Comparison of ENCODE assay signal across 10 cellular contexts in the genomic region with DNA sequence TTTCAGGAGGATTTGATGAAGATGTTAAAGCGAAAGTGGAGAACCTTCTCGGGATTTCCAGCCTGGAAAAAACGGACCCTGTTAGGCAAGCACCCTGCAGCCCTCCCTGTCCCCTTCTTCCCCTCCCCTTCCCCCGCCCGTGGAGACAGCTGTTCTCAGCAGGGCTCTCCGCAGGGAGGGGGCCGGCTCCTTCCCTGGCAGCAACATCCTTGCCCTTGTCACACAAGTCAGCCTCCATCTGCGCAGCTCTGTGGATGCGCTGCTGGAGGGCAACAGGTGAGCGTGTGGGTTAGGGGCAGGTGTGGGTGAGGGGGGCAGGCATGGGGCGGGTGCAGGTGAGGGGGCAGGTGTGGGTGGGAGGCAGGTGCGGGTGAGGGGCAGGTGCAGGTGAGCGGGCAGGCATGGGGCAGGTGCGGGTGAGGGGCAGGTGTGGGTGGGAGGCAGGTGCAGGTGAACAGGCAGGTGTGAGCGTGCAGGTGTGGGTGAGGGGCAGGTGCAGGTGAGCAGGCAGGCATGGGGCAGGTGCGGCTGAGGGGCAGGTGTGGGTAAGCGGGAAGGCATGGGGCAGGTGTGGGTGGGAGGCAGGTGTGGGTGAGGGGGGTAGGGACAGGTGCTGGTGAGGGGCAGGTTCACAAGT. TPM values are rescaled to one million over a fixed set of nuclear protein-coding genes. Genes with fewer than 3 reads are reported as not detected.
DNase-seq lines count a peak whose midpoint lies in the region; ATAC-seq and TF ChIP-seq lines count a peak whose summit lies in the region.
"Had no signal": no experiment of that assay in that cellular context is flagged by ENCODE, and none has a peak within 500 bp of the region (broad histone marks: within the 10 kb centered on the region; RNA-seq: fewer than 3 reads in every experiment).

No MANE protein-coding gene starts in this region.

- H3K9me3 Mint-ChIP-seq in activated naive CD4-positive, alpha-beta T cell treated with anti-CD3 and anti-CD28 coated beads for 36 hours = no peaks in the 10 kb centered on the region
- H3K9me3 Mint-ChIP-seq in activated naive CD4-positive, alpha-beta T cell treated with anti-CD3 and anti-CD28 coated beads, Interleukin-2, amount 50 U/mL, for 72 hours = no peaks in the 10 kb centered on the region
- H3K9me3 Mint-ChIP-seq: CD4-positive, alpha-beta memory T cell had no signal

- 69% methylated on average over 16 of the region's 17 CpGs; no CpG with 5 or more reads in 1 of the 2 donors for WGBS in transverse colon (ENCODE audit: low coverage in 1 of 2), 2 donors

- intact Hi-C loops in activated naive CD4-positive, alpha-beta T cell treated with anti-CD3 and anti-CD28 coated beads for 36 hours (cut with micrococcal nuclease) = no loop called here
- intact Hi-C loops in transverse colon (cut with DNase I; ENCODE audit: low total_unique reads) = no loop called here

- H3K27me3 Mint-ChIP-seq in activated naive CD4-positive, alpha-beta T cell treated with anti-CD3 and anti-CD28 coated beads for 36 hours (ENCODE audit: low read depth) = no peaks in the 10 kb centered on the region
- H3K27me3 Mint-ChIP-seq: CD4-positive, alpha-beta memory T cell had no signal

- no peaks in the 10 kb centered on the region for H3K36me3 ChIP-seq in transverse colon

- peak overlapping the region; percentile 3 to 31 (median 12) for H3K27ac ChIP-seq in transverse colon

- TF ChIP-seq CTCF in transverse colon (IDR thresholded peaks at IDR 0.05) = no peak

- in situ Hi-C loops in transverse colon (cut with MboI; ENCODE audit: low pct_ligation_motif_present in 1 of 4, low pct_unique_long_range_greater_than_20kb in 1 of 4, low sequenced_read_pairs in 3 of 4) = no loop called here
- in situ Hi-C loops in KBM-7 (cut with MboI; ENCODE audit: low pct_unique_long_range_greater_than_20kb, low sequenced_read_pairs) = no loop called here

- no peaks in the 10 kb centered on the region for H3K27me3 ChIP-seq in transverse colon

- DNase-seq in activated naive CD4-positive, alpha-beta T cell treated with anti-CD3 and anti-CD28 coated beads for 36 hours = no peak
- no peak for DNase-seq in activated naive CD4-positive, alpha-beta T cell treated with anti-CD3 and anti-CD28 coated beads, Interleukin-2, amount 50 U/mL, for 72 hours (ENCODE audit: low spot score in 2 of 2)
- peak; percentile 82 for DNase-seq in NCI-H69 (lab: John Stamatoyannopoulos, UW)
- DNase-seq in iPS-NIHi11 (ENCODE audit: low spot score) = peak; percentile 52
- DNase-seq in transverse colon = no peak
- DNase-seq in HT-29 (ENCODE audit: low spot score) = no peak
- DNase-seq in KBM-7 = no peak
- DNase-seq: activated effector memory CD4-positive, alpha-beta T cell treated with anti-CD3 and anti-CD28 coated beads, Interleukin-2, amount 50 U/mL, for 16 hours had no signal

- peaks cover 13% of the 10 kb centered on the region for H3K36me3 Mint-ChIP-seq in activated naive CD4-positive, alpha-beta T cell treated with anti-CD3 and anti-CD28 coated beads for 36 hours (ENCODE audit: low read depth)
- H3K36me3 Mint-ChIP-seq in activated naive CD4-positive, alpha-beta T cell treated with anti-CD3 and anti-CD28 coated beads, Interleukin-2, amount 50 U/mL, for 72 hours = peaks cover 0 to 3% of the 10 kb centered on the region in 2 donors

- H3K27ac Mint-ChIP-seq in activated naive CD4-positive, alpha-beta T cell treated with anti-CD3 and anti-CD28 coated beads for 36 hours = peak overlapping the region; percentile 41
- H3K27ac Mint-ChIP-seq in activated naive CD4-positive, alpha-beta T cell treated with anti-CD3 and anti-CD28 coated beads, Interleukin-2, amount 50 U/mL, for 72 hours = no peak overlapping the region

- H3K4me3 ChIP-seq in transverse colon = no peak overlapping the region

- H3K9me3 ChIP-seq in transverse colon = no peaks in the 10 kb centered on the region

- no peak for TF ChIP-seq EP300 in transverse colon (IDR thresholded peaks at IDR 0.05; ENCODE audit: low read depth)

- H3K4me3 Mint-ChIP-seq in activated naive CD4-positive, alpha-beta T cell treated with anti-CD3 and anti-CD28 coated beads for 36 hours = no peak overlapping the region
- H3K4me3 Mint-ChIP-seq: CD4-positive, alpha-beta memory T cell had no signal

- no peak for ATAC-seq in activated naive CD4-positive, alpha-beta T cell treated with anti-CD3 and anti-CD28 coated beads, Interleukin-2, amount 50 U/mL, for 72 hours
- no peak for ATAC-seq in HG02571 (IDR thresholded peaks at IDR 0.05; ENCODE audit: unreplicated experiment)

- TF ChIP-seq POLR2A in transverse colon (IDR thresholded peaks at IDR 0.05) = no peak

- H3K4me1 Mint-ChIP-seq in activated naive CD4-positive, alpha-beta T cell treated with anti-CD3 and anti-CD28 coated beads for 36 hours (ENCODE audit: low read depth) = peaks cover 10% of the 10 kb centered on the region

- CTCF ChIA-PET in activated naive CD4-positive, alpha-beta T cell treated with anti-CD3 and anti-CD28 coated beads for 36 hours (lab: Charles Lee) = no interaction called here

- peaks cover 0 to 6% (median 1%) of the 10 kb centered on the region in 4 donors for H3K4me1 ChIP-seq in transverse colon

RNA-seq across cellular contexts. Expression of a gene that starts 9.4 kb away (rescaled TPM):
- 100 to 1,000 TPM; 292 to 294 TPM for total RNA-seq in activated naive CD4-positive, alpha-beta T cell treated with anti-CD3 and anti-CD28 coated beads for 36 hours
- total RNA-seq in activated naive CD4-positive, alpha-beta T cell treated with anti-CD3 and anti-CD28 coated beads, Interleukin-2, amount 50 U/mL, for 72 hours = 100 to 1,000 TPM; 205 to 401 TPM
- total RNA-seq in transverse colon = 100 to 1,000 TPM in 2 of 4 donors, 10 to 100 TPM in 2; 46.2 to 212 (median 86.2) TPM
- 72.3 and 89.5 TPM in 2 replicates for total RNA-seq in HT-29 (2014; rRNA removed; shearing (Covaris generic))

RNA-seq across cellular contexts. Expression of a gene that starts 17.4 kb away (rescaled TPM):
- 10 to 100 TPM; 64.2 to 69.3 TPM for total RNA-seq in activated naive CD4-positive, alpha-beta T cell treated with anti-CD3 and anti-CD28 coated beads for 36 hours
- total RNA-seq in activated naive CD4-positive, alpha-beta T cell treated with anti-CD3 and anti-CD28 coated beads, Interleukin-2, amount 50 U/mL, for 72 hours = 100 to 1,000 TPM; 159 TPM
- 100 to 1,000 TPM in 1 of 4 donors, 10 to 100 TPM in 3; 44.1 to 133 (median 61.1) TPM for total RNA-seq in transverse colon
- 30.5 and 35.0 TPM in 2 replicates for total RNA-seq in HT-29 (2014; rRNA removed; shearing (Covaris generic))

RNA-seq across cellular contexts. Expression of a gene that starts 22.7 kb away (rescaled TPM):
- 10 to 100 TPM; 31.1 to 32.9 TPM for total RNA-seq in activated naive CD4-positive, alpha-beta T cell treated with anti-CD3 and anti-CD28 coated beads for 36 hours
- 10 to 100 TPM; 16.8 to 23.5 TPM for total RNA-seq in activated naive CD4-positive, alpha-beta T cell treated with anti-CD3 and anti-CD28 coated beads, Interleukin-2, amount 50 U/mL, for 72 hours
- 10 to 100 TPM in 3 of 4 donors, 1 to 10 TPM in 1; 7.9 to 27.5 (median 25.9) TPM for total RNA-seq in transverse colon
- 42.0 and 51.4 TPM in 2 replicates for total RNA-seq in HT-29 (2014; rRNA removed; shearing (Covaris generic))

RNA-seq across cellular contexts. Expression of a gene that starts 23.0 kb away (rescaled TPM):
- total RNA-seq in activated naive CD4-positive, alpha-beta T cell treated with anti-CD3 and anti-CD28 coated beads for 36 hours = 10 to 100 TPM; 22.4 to 26.3 TPM
- 10 to 100 TPM; 16.2 to 33.6 TPM for total RNA-seq in activated naive CD4-positive, alpha-beta T cell treated with anti-CD3 and anti-CD28 coated beads, Interleukin-2, amount 50 U/mL, for 72 hours
- 100 to 1,000 TPM in 2 of 4 donors, 10 to 100 TPM in 2; 45.5 to 258 (median 102) TPM for total RNA-seq in transverse colon
- 25.8 and 28.4 TPM in 2 replicates for total RNA-seq in HT-29 (2014; rRNA removed; shearing (Covaris generic))

Comparison
In these comparisons a context has a peak if more than half of its experiments do, and no peak if none do; other contexts are left out.
1. DNase-seq: peak in NCI-H69 (single experiment) and iPS-NIHi11 (single experiment); none in activated naive CD4-positive, alpha-beta T cell treated with anti-CD3 and anti-CD28 coated beads for 36 hours (single experiment), activated naive CD4-positive, alpha-beta T cell treated with anti-CD3 and anti-CD28 coated beads, Interleukin-2, amount 50 U/mL, for 72 hours (0 of 2), transverse colon (single experiment), HT-29 (single experiment) and KBM-7 (single experiment).